ENCODE assay signal across 1 cellular context in the genomic region with DNA sequence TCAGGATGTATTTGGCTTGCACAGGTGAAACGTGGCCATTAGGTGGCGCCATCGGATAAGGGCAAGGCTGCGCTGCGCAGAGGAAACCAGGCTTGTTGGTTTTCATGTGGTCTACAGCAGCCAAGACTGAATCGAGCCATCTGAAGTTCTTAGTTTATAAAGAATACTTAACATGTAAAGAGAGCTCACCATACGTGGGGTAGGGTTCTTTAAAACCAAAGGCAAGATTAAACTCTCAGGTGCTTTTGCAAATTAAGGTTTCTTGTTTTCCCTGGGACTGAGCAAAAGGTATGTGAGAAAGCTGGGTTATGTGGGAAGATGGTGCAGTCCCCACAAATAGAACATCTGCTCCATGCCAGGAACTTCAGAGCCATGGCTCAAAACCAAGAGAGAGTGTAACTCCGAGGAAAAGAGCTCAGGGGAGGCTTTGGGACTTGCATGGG.
A peak's percentile ranks its signal among the peaks of the same experiment; 100 is the strongest.
TF ChIP-seq lines count a peak whose summit lies in the region.

No MANE protein-coding gene starts in this region.

TF ChIP-seq in K562, 482 proteins besides CTCF, POLR2A, EP300 and RAD21 (continues in another document):
- TF ChIP-seq GABPB1 (CRISPR knock-in tag; IDR thresholded peaks at IDR 0.05) (no peak), ZNF431 (CRISPR knock-in tag; IDR thresholded peaks at IDR 0.05) (no peak), UBTF (IDR thresholded peaks at IDR 0.05; ENCODE audit: borderline replicate concordance in 1 of 2, low read depth in 2 of 2, low read length in 2 of 2) (no peak), JUN (IDR thresholded peaks at IDR 0.05; ENCODE audit: borderline replicate concordance, low read depth, low read length) (0 out of 2 replicates have a peak, but pooled peaks have one; percentile 9), JUN (CRISPR knock-in tag; IDR thresholded peaks at IDR 0.05; ENCODE audit: borderline replicate concordance) (no peak), SMAD1 (IDR thresholded peaks at IDR 0.05; ENCODE audit: low read depth, low read length, partially characterized antibody) (no peak), ZNF75A (CRISPR knock-in tag; IDR thresholded peaks at IDR 0.05) (no peak), NFATC3 (IDR thresholded peaks at IDR 0.05) (no peak), FIP1L1 (IDR thresholded peaks at IDR 0.05; ENCODE audit: low read depth, low read length, poor library complexity, severe bottlenecking) (no peak), MTA3 (IDR thresholded peaks at IDR 0.05; ENCODE audit: borderline replicate concordance) (no peak; the same call in 1 of the 2 replicates), BRF2 (IDR thresholded peaks at IDR 0.05; ENCODE audit: borderline replicate concordance, insufficient read depth, insufficient read length) (no peak), NR4A1 (CRISPR knock-in tag; IDR thresholded peaks at IDR 0.05) (no peak), NR4A1 (tag; IDR thresholded peaks at IDR 0.05) (no peak), STAT5A (IDR thresholded peaks at IDR 0.05; ENCODE audit: borderline replicate concordance, low read length) (no peak), BACH1 (tag; IDR thresholded peaks at IDR 0.05) (no peak), MYBL2 (IDR thresholded peaks at IDR 0.05; ENCODE audit: low read depth) (no peak), MYBL2 (CRISPR knock-in tag; IDR thresholded peaks at IDR 0.05; ENCODE audit: borderline replicate concordance) (no peak), ARID3B (CRISPR knock-in tag; IDR thresholded peaks at IDR 0.05; ENCODE audit: borderline replicate concordance) (no peak), HSF4 (CRISPR knock-in tag; IDR thresholded peaks at IDR 0.05; ENCODE audit: borderline replicate concordance) (no peak), CREM (IDR thresholded peaks at IDR 0.05; ENCODE audit: low read depth) (peak; percentile 45), SFPQ (IDR thresholded peaks at IDR 0.05; ENCODE audit: low read depth, low read length) (no peak), EWSR1 (IDR thresholded peaks at IDR 0.05; ENCODE audit: borderline replicate concordance, low read depth, partially characterized antibody) (no peak), ZNF133 (CRISPR knock-in tag; IDR thresholded peaks at IDR 0.05) (no peak), ZKSCAN1 (IDR thresholded peaks at IDR 0.05; ENCODE audit: low read depth, low read length) (no peak), MIER1 (IDR thresholded peaks at IDR 0.05; ENCODE audit: low read depth) (no peak), KLF10 (CRISPR knock-in tag; IDR thresholded peaks at IDR 0.05) (no peak), ZNF589 (CRISPR knock-in tag; IDR thresholded peaks at IDR 0.05; ENCODE audit: low read depth) (no peak), HNRNPH1 (optimal IDR thresholded peaks at IDR 0.05; ENCODE audit: low read depth, low read length) (no peak), ZNF695 (CRISPR knock-in tag; IDR thresholded peaks at IDR 0.05) (no peak), ZFP36 (IDR thresholded peaks at IDR 0.05; ENCODE audit: low read depth, low read length, partially characterized antibody) (no peak), TCFL5 (CRISPR knock-in tag; conservative IDR thresholded peaks at IDR 0.05) (no peak), MAFF (IDR thresholded peaks at IDR 0.05; ENCODE audit: low read length) (no peak), RBM39 (optimal IDR thresholded peaks at IDR 0.05; ENCODE audit: low read depth, low read length) (no peak), BCL6 (CRISPR knock-in tag; IDR thresholded peaks at IDR 0.05) (no peak), DIDO1 (tag; IDR thresholded peaks at IDR 0.05; ENCODE audit: low read depth) (no peak), FOXO4 (CRISPR knock-in tag; IDR thresholded peaks at IDR 0.05) (no peak), MAX (CRISPR knock-in tag; IDR thresholded peaks at IDR 0.05) (no peak), JUND (IDR thresholded peaks at IDR 0.05; ENCODE audit: borderline replicate concordance, low read depth, low read length) (0 out of 2 replicates have a peak, but pooled peaks have one; percentile 34), JUND (tag; IDR thresholded peaks at IDR 0.05; ENCODE audit: borderline replicate concordance, low read depth, low read length) (no peak; the same call in 2 of the 3 replicates), RNF2 (IDR thresholded peaks at IDR 0.05) (no peak), TSC22D4 (tag; IDR thresholded peaks at IDR 0.05) (no peak), MCM3 (IDR thresholded peaks at IDR 0.05) (no peak), ARID2 (IDR thresholded peaks at IDR 0.05) (peak; percentile 75; the same call in 1 of the 2 replicates), ZNF311 (CRISPR knock-in tag; IDR thresholded peaks at IDR 0.05) (no peak), SMAD2 (IDR thresholded peaks at IDR 0.05; ENCODE audit: low read depth, low read length) (no peak), TAF1 (IDR thresholded peaks at IDR 0.05; ENCODE audit: control insufficient read depth, extremely low read depth, insufficient read depth, low read length, severe bottlenecking) (no peak)
- TF ChIP-seq, protein P1, sequence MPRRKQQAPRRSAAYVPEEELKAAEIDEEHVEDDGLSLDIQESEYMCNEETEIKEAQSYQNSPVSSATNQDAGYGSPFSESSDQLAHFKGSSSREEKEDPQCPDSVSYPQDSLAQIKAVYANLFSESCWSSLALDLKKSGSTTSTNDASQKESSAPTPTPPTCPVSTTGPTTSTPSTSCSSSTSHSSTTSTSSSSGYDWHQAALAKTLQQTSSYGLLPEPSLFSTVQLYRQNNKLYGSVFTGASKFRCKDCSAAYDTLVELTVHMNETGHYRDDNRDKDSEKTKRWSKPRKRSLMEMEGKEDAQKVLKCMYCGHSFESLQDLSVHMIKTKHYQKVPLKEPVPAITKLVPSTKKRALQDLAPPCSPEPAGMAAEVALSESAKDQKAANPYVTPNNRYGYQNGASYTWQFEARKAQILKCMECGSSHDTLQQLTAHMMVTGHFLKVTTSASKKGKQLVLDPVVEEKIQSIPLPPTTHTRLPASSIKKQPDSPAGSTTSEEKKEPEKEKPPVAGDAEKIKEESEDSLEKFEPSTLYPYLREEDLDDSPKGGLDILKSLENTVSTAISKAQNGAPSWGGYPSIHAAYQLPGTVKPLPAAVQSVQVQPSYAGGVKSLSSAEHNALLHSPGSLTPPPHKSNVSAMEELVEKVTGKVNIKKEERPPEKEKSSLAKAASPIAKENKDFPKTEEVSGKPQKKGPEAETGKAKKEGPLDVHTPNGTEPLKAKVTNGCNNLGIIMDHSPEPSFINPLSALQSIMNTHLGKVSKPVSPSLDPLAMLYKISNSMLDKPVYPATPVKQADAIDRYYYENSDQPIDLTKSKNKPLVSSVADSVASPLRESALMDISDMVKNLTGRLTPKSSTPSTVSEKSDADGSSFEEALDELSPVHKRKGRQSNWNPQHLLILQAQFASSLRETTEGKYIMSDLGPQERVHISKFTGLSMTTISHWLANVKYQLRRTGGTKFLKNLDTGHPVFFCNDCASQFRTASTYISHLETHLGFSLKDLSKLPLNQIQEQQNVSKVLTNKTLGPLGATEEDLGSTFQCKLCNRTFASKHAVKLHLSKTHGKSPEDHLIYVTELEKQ (CRISPR knock-in tag; IDR thresholded peaks at IDR 0.05) = no peak
- TF ChIP-seq, protein P2, sequence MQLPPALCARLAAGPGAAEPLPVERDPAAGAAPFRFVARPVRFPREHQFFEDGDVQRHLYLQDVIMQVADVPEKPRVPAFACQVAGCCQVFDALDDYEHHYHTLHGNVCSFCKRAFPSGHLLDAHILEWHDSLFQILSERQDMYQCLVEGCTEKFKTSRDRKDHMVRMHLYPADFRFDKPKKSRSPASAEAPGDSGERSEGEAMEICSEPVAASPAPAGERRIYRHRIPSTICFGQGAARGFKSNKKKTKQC (CRISPR knock-in tag; IDR thresholded peaks at IDR 0.05) = no peak
- TF ChIP-seq, protein P3, sequence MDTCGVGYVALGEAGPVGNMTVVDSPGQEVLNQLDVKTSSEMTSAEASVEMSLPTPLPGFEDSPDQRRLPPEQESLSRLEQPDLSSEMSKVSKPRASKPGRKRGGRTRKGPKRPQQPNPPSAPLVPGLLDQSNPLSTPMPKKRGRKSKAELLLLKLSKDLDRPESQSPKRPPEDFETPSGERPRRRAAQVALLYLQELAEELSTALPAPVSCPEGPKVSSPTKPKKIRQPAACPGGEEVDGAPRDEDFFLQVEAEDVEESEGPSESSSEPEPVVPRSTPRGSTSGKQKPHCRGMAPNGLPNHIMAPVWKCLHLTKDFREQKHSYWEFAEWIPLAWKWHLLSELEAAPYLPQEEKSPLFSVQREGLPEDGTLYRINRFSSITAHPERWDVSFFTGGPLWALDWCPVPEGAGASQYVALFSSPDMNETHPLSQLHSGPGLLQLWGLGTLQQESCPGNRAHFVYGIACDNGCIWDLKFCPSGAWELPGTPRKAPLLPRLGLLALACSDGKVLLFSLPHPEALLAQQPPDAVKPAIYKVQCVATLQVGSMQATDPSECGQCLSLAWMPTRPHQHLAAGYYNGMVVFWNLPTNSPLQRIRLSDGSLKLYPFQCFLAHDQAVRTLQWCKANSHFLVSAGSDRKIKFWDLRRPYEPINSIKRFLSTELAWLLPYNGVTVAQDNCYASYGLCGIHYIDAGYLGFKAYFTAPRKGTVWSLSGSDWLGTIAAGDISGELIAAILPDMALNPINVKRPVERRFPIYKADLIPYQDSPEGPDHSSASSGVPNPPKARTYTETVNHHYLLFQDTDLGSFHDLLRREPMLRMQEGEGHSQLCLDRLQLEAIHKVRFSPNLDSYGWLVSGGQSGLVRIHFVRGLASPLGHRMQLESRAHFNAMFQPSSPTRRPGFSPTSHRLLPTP (IDR thresholded peaks at IDR 0.05; ENCODE audit: borderline replicate concordance, extremely low read depth, insufficient read length) = no peak
- TF ChIP-seq, protein P4, sequence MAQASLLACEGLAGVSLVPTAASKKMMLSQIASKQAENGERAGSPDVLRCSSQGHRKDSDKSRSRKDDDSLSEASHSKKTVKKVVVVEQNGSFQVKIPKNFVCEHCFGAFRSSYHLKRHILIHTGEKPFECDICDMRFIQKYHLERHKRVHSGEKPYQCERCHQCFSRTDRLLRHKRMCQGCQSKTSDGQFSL (CRISPR knock-in tag; IDR thresholded peaks at IDR 0.05) = no peak
- TF ChIP-seq, protein P4 (tag; IDR thresholded peaks at IDR 0.05) = no peak
